ENCODE assay signal across 26 cellular contexts in genomic region chr3:163953526-163953925, GRCh38.
"Had no signal": no experiment of that assay in that cellular context is flagged by ENCODE, and none has a peak within 500 bp of the region (broad histone marks: within the 10 kb centered on the region; RNA-seq: fewer than 3 reads in every experiment).

No MANE protein-coding gene starts in this region.

- H3K4me3 Mint-ChIP-seq: activated CD4-positive, alpha-beta memory T cell treated with anti-CD3 and anti-CD28 coated beads, Interleukin-2, amount 10 ng/mL, durations not matched to agents 7 days and 5 days; activated CD4-positive, alpha-beta T cell treated with anti-CD3 and anti-CD28 coated beads for 36 hours; activated naive CD4-positive, alpha-beta T cell treated with anti-CD3 and anti-CD28 coated beads for 36 hours; activated naive CD8-positive, alpha-beta T cell; activated T-helper 17 cell treated with anti-CD3 and anti-CD28 coated beads, Interleukin-2, amount 50 U/mL, for 72 hours; brain had no signal

- H3K27me3 Mint-ChIP-seq: activated CD4-positive, alpha-beta memory T cell treated with anti-CD3 and anti-CD28 coated beads, Interleukin-2, amount 10 ng/mL, durations not matched to agents 7 days and 5 days; activated CD4-positive, alpha-beta T cell treated with anti-CD3 and anti-CD28 coated beads for 36 hours; activated naive CD8-positive, alpha-beta T cell; activated T-helper 17 cell treated with anti-CD3 and anti-CD28 coated beads, Interleukin-2, amount 50 U/mL, for 72 hours; brain had no signal

- DNase-seq: activated CD4-positive, alpha-beta memory T cell treated with anti-CD3 and anti-CD28 coated beads, Interleukin-2, amount 10 ng/mL, durations not matched to agents 7 days and 5 days; activated CD4-positive, alpha-beta T cell treated with anti-CD3 and anti-CD28 coated beads for 36 hours; activated CD4-positive, alpha-beta T cell treated with anti-CD3 and anti-CD28 coated beads, Interleukin-2, amount 50 U/mL, for 1 hour; activated gamma-delta T cell; activated naive CD4-positive, alpha-beta T cell treated with anti-CD3 and anti-CD28 coated beads for 36 hours; activated T-cell treated with anti-CD3 and anti-CD28 coated beads for 4 hours; activated T-cell treated with anti-CD3 and anti-CD28 coated beads, Interleukin-2, amount 50 U/mL, for 48 hours; amygdala; Karpas-422; MM.1S; NCI-H1105 treated with DMSO at 0.1 percent for 48 hours; NCI-H1694 treated with DMSO at 0.1 percent for 48 hours; NCI-H2081; NCI-H226; NCI-H526; Peyer's patch; Right ventricle myocardium superior; SJCRH30; SK-N-SH; T-helper 1 cell; WERI-Rb-1 had no signal

- H3K9me3 Mint-ChIP-seq: activated naive CD4-positive, alpha-beta T cell treated with anti-CD3 and anti-CD28 coated beads for 36 hours; brain had no signal

- H3K27ac Mint-ChIP-seq: activated CD4-positive, alpha-beta memory T cell treated with anti-CD3 and anti-CD28 coated beads, Interleukin-2, amount 10 ng/mL, durations not matched to agents 7 days and 5 days; activated CD4-positive, alpha-beta T cell treated with anti-CD3 and anti-CD28 coated beads for 36 hours; activated naive CD4-positive, alpha-beta T cell treated with anti-CD3 and anti-CD28 coated beads for 36 hours; activated naive CD8-positive, alpha-beta T cell; activated T-helper 17 cell treated with anti-CD3 and anti-CD28 coated beads, Interleukin-2, amount 50 U/mL, for 72 hours; brain had no signal

- ATAC-seq: activated CD4-positive, alpha-beta T cell treated with anti-CD3 and anti-CD28 coated beads for 36 hours; activated T-helper 17 cell treated with anti-CD3 and anti-CD28 coated beads, Interleukin-2, amount 50 U/mL, for 72 hours; K562 had no signal

- H3K9ac ChIP-seq: SK-N-SH had no signal

- H3K4me1 ChIP-seq: Peyer's patch, SJCRH30 had no signal

- H3K36me3 ChIP-seq: Peyer's patch, SJCRH30, WERI-Rb-1 had no signal

- H3K27ac ChIP-seq: Peyer's patch, RWPE1, SJCRH30, WERI-Rb-1 had no signal

- H3K27me3 ChIP-seq: Peyer's patch, SJCRH30 had no signal

- H3K4me1 Mint-ChIP-seq: activated CD4-positive, alpha-beta memory T cell treated with anti-CD3 and anti-CD28 coated beads, Interleukin-2, amount 10 ng/mL, durations not matched to agents 7 days and 5 days; activated CD4-positive, alpha-beta T cell treated with anti-CD3 and anti-CD28 coated beads for 36 hours; activated T-helper 17 cell treated with anti-CD3 and anti-CD28 coated beads, Interleukin-2, amount 50 U/mL, for 72 hours; brain had no signal

- H3K4me2 ChIP-seq: SK-N-SH had no signal

- H3K4me3 ChIP-seq: K562, Peyer's patch, SJCRH30 had no signal

- H3K9me3 ChIP-seq: Peyer's patch, SJCRH30, SK-N-SH had no signal
